Comparison of ENCODE assay signal across 19 cellular contexts in genomic region chr6:33794910-33795615, GRCh38. TPM values are rescaled to one million over a fixed set of nuclear protein-coding genes. Genes with fewer than 3 reads are reported as not detected.
DNase-seq lines count a peak whose midpoint lies in the region; ATAC-seq and TF ChIP-seq lines count a peak whose summit lies in the region.
"Had no signal": no experiment of that assay in that cellular context is flagged by ENCODE, and none has a peak within 500 bp of the region (broad histone marks: within the 10 kb centered on the region; RNA-seq: fewer than 3 reads in every experiment).

No MANE protein-coding gene starts in this region.

- WGBS in mesendoderm (ENCODE audit: extremely low coverage, insufficient coverage, low lambda C conversion rate) = no CpG with 5 or more reads among the region's 13 CpGs

- no peak overlapping the region for H2BK5ac ChIP-seq in mesendoderm (ENCODE audit: low read length)

- H3K27ac Mint-ChIP-seq in HFFc6 = no peak overlapping the region
- H3K27ac Mint-ChIP-seq: T-helper 2 cell treated with Interferon-gamma antibody and Interleukin-4, amounts not matched to agents 5 μg/mL and 100 μg/mL, for 36 hours had no signal

- peak overlapping the region; percentile 1 for H3K56ac ChIP-seq in mesendoderm (ENCODE audit: low read length)

- H3K4me1 Mint-ChIP-seq in HFFc6 (ENCODE audit: low read depth) = peaks cover 14% of the 10 kb centered on the region

- TF ChIP-seq CTCF in HFFc6 (IDR thresholded peaks at IDR 0.05) = 0 out of 2 replicates have a peak, but pooled peaks have one; percentile 10

- H2AK5ac ChIP-seq in mesendoderm (ENCODE audit: low read length) = no peak overlapping the region

- H4K8ac ChIP-seq in mesendoderm (ENCODE audit: low read depth, low read length) = no peak overlapping the region

- H3K27me3 ChIP-seq in mesendoderm (ENCODE audit: insufficient read depth, low read length, poor library complexity) = no peaks in the 10 kb centered on the region

- H3K36me3 Mint-ChIP-seq in HFFc6 (ENCODE audit: low read depth) = no peaks in the 10 kb centered on the region
- H3K36me3 Mint-ChIP-seq: naive B cell had no signal

- H3K4ac ChIP-seq in mesendoderm (ENCODE audit: low read depth, low read length) = no peak overlapping the region

- peak overlapping the region; percentile 49 for H3K27ac ChIP-seq in mesendoderm (ENCODE audit: low read depth, low read length)
- H3K27ac ChIP-seq: heart left ventricle, RWPE1 had no signal

- peaks cover 2% of the 10 kb centered on the region for H3K4me1 ChIP-seq in mesendoderm (ENCODE audit: control insufficient read depth, low read depth, low read length)
- H3K4me1 ChIP-seq: heart left ventricle had no signal

- no peak overlapping the region for H3K4me2 ChIP-seq in mesendoderm (ENCODE audit: low read length)

- H3K18ac ChIP-seq in mesendoderm (ENCODE audit: low read length) = peak overlapping the region; percentile 15

- no peak overlapping the region for H3K4me3 Mint-ChIP-seq in HFFc6
- H3K4me3 Mint-ChIP-seq: T-helper 2 cell treated with Interferon-gamma antibody and Interleukin-4, amounts not matched to agents 5 μg/mL and 100 μg/mL, for 36 hours had no signal

- peak; percentile 55 for DNase-seq in Caki2 (ENCODE audit: low read depth)
- no peak for DNase-seq in HFFc6
- peak; percentile 23 for DNase-seq in astrocyte of the hippocampus (ENCODE audit: low read depth, low spot score)
- DNase-seq in mesendoderm = peak; percentile 92
- no peak for DNase-seq in AG20443 (ENCODE audit: low spot score)
- DNase-seq in stimulated activated CD4-positive, alpha-beta T cell treated with anti-CD3 and anti-CD28 coated beads, Interleukin-12 subunit alpha, Interleukin-12 subunit beta, amount 100 ng/mL, for 4 hours = no peak
- DNase-seq in T-helper 2 cell = no peak
- DNase-seq: activated CD4-positive, alpha-beta T cell treated with anti-CD3 and anti-CD28 coated beads, Interleukin-2, amount 50 U/mL, for 1 hour; cortex of kidney; erythroblast; IMR-90; naive B cell; NCI-H1048 had no signal

- no peaks in the 10 kb centered on the region for H3K79me1 ChIP-seq in mesendoderm (ENCODE audit: low read length)

- no peaks in the 10 kb centered on the region for H3K79me2 ChIP-seq in mesendoderm (ENCODE audit: control insufficient read depth, insufficient read depth, low read length)

- H3K4me3 ChIP-seq in mesendoderm (ENCODE audit: low read length) = no peak overlapping the region
- H3K4me3 ChIP-seq: heart left ventricle had no signal

- H3K9ac ChIP-seq in mesendoderm (ENCODE audit: low read length) = no peak overlapping the region

- no peak for ATAC-seq in HG02642 (IDR thresholded peaks at IDR 0.05; ENCODE audit: poor library complexity, unreplicated experiment)
- ATAC-seq: heart left ventricle had no signal

- H2BK120ac ChIP-seq in mesendoderm (ENCODE audit: low read depth, low read length) = no peak overlapping the region

- H2BK15ac ChIP-seq in mesendoderm (replicated peaks; ENCODE audit: low read depth) = no peak overlapping the region

- no peak overlapping the region for H4K5ac ChIP-seq in mesendoderm (ENCODE audit: low read length)

- no peak overlapping the region for H3K23ac ChIP-seq in mesendoderm (ENCODE audit: low read length)

- H3K27me3 Mint-ChIP-seq in HFFc6 (ENCODE audit: insufficient read depth) = peaks cover 30% of the 10 kb centered on the region

- in situ Hi-C loops in Caki2 (cut with HindIII; ENCODE audit: low pct_unique_long_range_greater_than_20kb, low sequenced_read_pairs) = no loop called here

- H3K9me3 Mint-ChIP-seq in HFFc6 = no peaks in the 10 kb centered on the region
- H3K9me3 Mint-ChIP-seq: naive B cell; T-helper 2 cell treated with Interferon-gamma antibody and Interleukin-4, amounts not matched to agents 5 μg/mL and 100 μg/mL, for 36 hours had no signal

- no peaks in the 10 kb centered on the region for H3K36me3 ChIP-seq in mesendoderm (ENCODE audit: control insufficient read depth, insufficient read depth, low read length)
- H3K36me3 ChIP-seq: heart left ventricle had no signal

RNA-seq across cellular contexts. Expression of gene LEMD2, which starts 6.1 kb away (rescaled TPM):
- total RNA-seq in Caki2 (2014; rRNA removed; shearing (Covaris generic); ENCODE audit: low replicate concordance) = 150 and 167 TPM in 2 replicates
- total RNA-seq in HFFc6 (2021; fragmentation: NEBNext Ultra II Directional; extraction: Animal tissue kit (Norgen Biotek cat#: 25700)) = 10 to 100 TPM; 42.4 to 46.7 (median 44.9) TPM
- polyA plus RNA-seq in mesendoderm (2013, experiment 1 of 2) = 23.7 TPM
- polyA plus RNA-seq in mesendoderm (2013, experiment 2 of 2) = 22.2 TPM

RNA-seq across cellular contexts. Expression of gene MLN, which starts 8.7 kb away (rescaled TPM):
- total RNA-seq in Caki2 (2014; rRNA removed; shearing (Covaris generic); ENCODE audit: low replicate concordance) = not detected in 2 replicates
- total RNA-seq in HFFc6 (2021; fragmentation: NEBNext Ultra II Directional; extraction: Animal tissue kit (Norgen Biotek cat#: 25700)) = not detected
- not detected for polyA plus RNA-seq in mesendoderm (2013, experiment 1 of 2)
- polyA plus RNA-seq in mesendoderm (2013, experiment 2 of 2) = not detected
- total RNA-seq: heart left ventricle, IMR-90, liver, pulmonary artery endothelial cell had no signal
- polyA plus RNA-seq: heart left ventricle, IMR-90, liver had no signal

RNA-seq across cellular contexts. Expression of gene IP6K3, which starts 48.4 kb away (rescaled TPM):
- 0.07 and 0.12 TPM in 2 replicates for total RNA-seq in Caki2 (2014; rRNA removed; shearing (Covaris generic); ENCODE audit: low replicate concordance)
- under 1 TPM in 4 of 6 experiments, not detected in 2; 0.25 to 0.83 (median 0.50) TPM for total RNA-seq in HFFc6 (2021; fragmentation: NEBNext Ultra II Directional; extraction: Animal tissue kit (Norgen Biotek cat#: 25700))
- 0.01 TPM for polyA plus RNA-seq in mesendoderm (2013, experiment 1 of 2)
- polyA plus RNA-seq in mesendoderm (2013, experiment 2 of 2) = 0.04 TPM
- total RNA-seq: pulmonary artery endothelial cell had no signal

Comparison
In these comparisons a context has a peak if more than half of its experiments do, and no peak if none do; other contexts are left out.
1. DNase-seq: peak in Caki2 (single experiment), astrocyte of the hippocampus (single experiment) and mesendoderm (single experiment); none in HFFc6 (single experiment), AG20443 (single experiment), stimulated activated CD4-positive, alpha-beta T cell treated with anti-CD3 and anti-CD28 coated beads, Interleukin-12 subunit alpha, Interleukin-12 subunit beta, amount 100 ng/mL, for 4 hours (single experiment) and T-helper 2 cell (0 of 5).